Comparison of ENCODE assay signal across 14 cellular contexts in genomic region chr3:118802325-118803095, GRCh38.
DNase-seq lines count a peak whose midpoint lies in the region; ATAC-seq and TF ChIP-seq lines count a peak whose summit lies in the region.
"Had no signal": no experiment of that assay in that cellular context is flagged by ENCODE, and none has a peak within 500 bp of the region (broad histone marks: within the 10 kb centered on the region; RNA-seq: fewer than 3 reads in every experiment).

No MANE protein-coding gene starts in this region.

- H3K27me3 ChIP-seq in right cardiac atrium (ENCODE audit: control insufficient read depth, insufficient read depth) (no peaks in the 10 kb centered on the region), H7 (ENCODE audit: control insufficient read depth, insufficient read depth, low read length) (no peaks in the 10 kb centered on the region)

- DNase-seq in stimulated activated naive CD8-positive, alpha-beta T cell treated with anti-CD3 and anti-CD28 coated beads, Interleukin-15, amount 100 ng/mL, for 72 hours = no peak
- DNase-seq in stimulated activated naive CD8-positive, alpha-beta T cell treated with anti-CD3 and anti-CD28 coated beads, Interleukin-15, Interleukin-2, amounts not matched to agents 100 U/mL and 50 U/mL, for 24 hours = no peak
- DNase-seq in SHP77 (lab: John Stamatoyannopoulos, UW) (peak; percentile 50 to 63), right cardiac atrium (peak in 1 of 3 donors; percentile 35), nephron progenitor cell (no peak), H7 (no peak)
- DNase-seq in stimulated activated CD4-positive, alpha-beta T cell treated with anti-CD3 and anti-CD28 coated beads, Interleukin-2, amount 100 ng/mL, for 48 hours = no peak
- DNase-seq: Caco-2, KBM-7, NCI-H146, NCI-H226, NCI-H524 treated with DMSO at 0.1 percent for 48 hours had no signal

- no peak overlapping the region for H3K4me3 ChIP-seq in right cardiac atrium (ENCODE audit: low read length)
- no peak overlapping the region for H3K4me3 ChIP-seq in H7 (ENCODE audit: insufficient read depth, low read depth, low read length)
- H3K4me3 ChIP-seq: GM23338 had no signal

- 74% methylated on average over 13 of the region's 13 CpGs for WGBS in right cardiac atrium

- no peaks in the 10 kb centered on the region for H3K9me3 ChIP-seq in right cardiac atrium (ENCODE audit: control insufficient read depth, low read length)
- H3K9me3 ChIP-seq: Caco-2 had no signal

- no peaks in the 10 kb centered on the region for H3K36me3 ChIP-seq in H7 (replicated peaks; ENCODE audit: control insufficient read depth, insufficient read depth, low read length)

- no peak for TF ChIP-seq CTCF in nephron progenitor cell (IDR thresholded peaks at IDR 0.05)

- H3K4me3 Mint-ChIP-seq in stimulated activated naive CD8-positive, alpha-beta T cell treated with anti-CD3 and anti-CD28 coated beads, Interleukin-15, amount 100 ng/mL, for 72 hours = no peak overlapping the region
- no peak overlapping the region for H3K4me3 Mint-ChIP-seq in nephron progenitor cell
- H3K4me3 Mint-ChIP-seq: GM23338 had no signal

- no peaks in the 10 kb centered on the region for H3K4me1 ChIP-seq in right cardiac atrium (ENCODE audit: control insufficient read depth, insufficient read depth, low read length)
- H3K4me1 ChIP-seq: Caco-2 had no signal

- H3K27ac ChIP-seq in right cardiac atrium (ENCODE audit: low read length) = no peak overlapping the region
- H3K27ac ChIP-seq: RWPE1 had no signal

- no peaks in the 10 kb centered on the region for H3K4me1 Mint-ChIP-seq in stimulated activated naive CD8-positive, alpha-beta T cell treated with anti-CD3 and anti-CD28 coated beads, Interleukin-15, amount 100 ng/mL, for 72 hours
- H3K4me1 Mint-ChIP-seq in nephron progenitor cell = peaks cover 11% of the 10 kb centered on the region

- ATAC-seq in stimulated activated naive CD8-positive, alpha-beta T cell treated with anti-CD3 and anti-CD28 coated beads, Interleukin-15, amount 100 ng/mL, for 72 hours = peak; percentile 31
- ATAC-seq in stimulated activated naive CD8-positive, alpha-beta T cell treated with anti-CD3 and anti-CD28 coated beads, Interleukin-15, Interleukin-2, amounts not matched to agents 100 U/mL and 50 U/mL, for 24 hours = no peak
- peak; percentile 42 to 47 for ATAC-seq in right cardiac atrium
- ATAC-seq: GM23338 had no signal

- no peaks in the 10 kb centered on the region for H3K36me3 Mint-ChIP-seq in nephron progenitor cell (ENCODE audit: low read depth)

- peaks cover 0 to 5% of the 10 kb centered on the region in 2 donors for H3K9me3 Mint-ChIP-seq in stimulated activated naive CD8-positive, alpha-beta T cell treated with anti-CD3 and anti-CD28 coated beads, Interleukin-15, amount 100 ng/mL, for 72 hours
- H3K9me3 Mint-ChIP-seq in nephron progenitor cell = peaks cover 8% of the 10 kb centered on the region

- no peaks in the 10 kb centered on the region for H3K27me3 Mint-ChIP-seq in stimulated activated naive CD8-positive, alpha-beta T cell treated with anti-CD3 and anti-CD28 coated beads, Interleukin-15, amount 100 ng/mL, for 72 hours
- no peaks in the 10 kb centered on the region for H3K27me3 Mint-ChIP-seq in nephron progenitor cell (ENCODE audit: low read depth, poor library complexity)

- H3K27ac Mint-ChIP-seq in stimulated activated naive CD8-positive, alpha-beta T cell treated with anti-CD3 and anti-CD28 coated beads, Interleukin-15, amount 100 ng/mL, for 72 hours = no peak overlapping the region
- H3K27ac Mint-ChIP-seq in nephron progenitor cell = no peak overlapping the region
- H3K27ac Mint-ChIP-seq: GM23338 had no signal

- intact Hi-C loops in right cardiac atrium (cut with DNase I) = no loop called here

Comparison
In these comparisons a context has a peak if more than half of its experiments do, and no peak if none do; other contexts are left out.
1. DNase-seq: peak in SHP77 (2 of 2); none in stimulated activated naive CD8-positive, alpha-beta T cell treated with anti-CD3 and anti-CD28 coated beads, Interleukin-15, amount 100 ng/mL, for 72 hours (0 of 2), stimulated activated naive CD8-positive, alpha-beta T cell treated with anti-CD3 and anti-CD28 coated beads, Interleukin-15, Interleukin-2, amounts not matched to agents 100 U/mL and 50 U/mL, for 24 hours (single experiment), nephron progenitor cell (single experiment), H7 (single experiment) and stimulated activated CD4-positive, alpha-beta T cell treated with anti-CD3 and anti-CD28 coated beads, Interleukin-2, amount 100 ng/mL, for 48 hours (0 of 2).